ENCODE assay signal across 29 cellular contexts in genomic region chr6:34525431-34526175, GRCh38. TPM values are rescaled to one million over a fixed set of nuclear protein-coding genes. Genes with fewer than 3 reads are reported as not detected.
DNase-seq lines count a peak whose midpoint lies in the region; ATAC-seq and TF ChIP-seq lines count a peak whose summit lies in the region.
"Had no signal": no experiment of that assay in that cellular context is flagged by ENCODE, and none has a peak within 500 bp of the region (broad histone marks: within the 10 kb centered on the region; RNA-seq: fewer than 3 reads in every experiment).

No MANE protein-coding gene starts in this region.

- H3K36me3 ChIP-seq in left ventricle myocardium inferior (no peaks in the 10 kb centered on the region), neural progenitor cell (no peaks in the 10 kb centered on the region)
- H3K36me3 ChIP-seq: ascending aorta, SJSA1 had no signal

- peak overlapping the region; percentile 42 for H2AFZ ChIP-seq in neural progenitor cell (replicated peaks)

- H3K4me1 ChIP-seq in left ventricle myocardium inferior (peaks cover 16% of the 10 kb centered on the region), neural progenitor cell (peaks cover 10% of the 10 kb centered on the region)

- no peaks in the 10 kb centered on the region for H4K20me1 ChIP-seq in neural progenitor cell (ENCODE audit: low read depth)

- no peaks in the 10 kb centered on the region for H3K9me3 Mint-ChIP-seq in chondrocyte (ENCODE audit: low read depth)
- H3K9me3 Mint-ChIP-seq in neural progenitor cell = no peaks in the 10 kb centered on the region
- H3K9me3 Mint-ChIP-seq in stimulated activated naive B cell treated with anti-CD40 and anti-IgM and Interleukin-4, amounts not matched to agents 10 μg/mL and 1 μg/mL and 100 μg/mL, for 72 hours = no peaks in the 10 kb centered on the region
- H3K9me3 Mint-ChIP-seq: activated CD8-positive, alpha-beta T cell treated with anti-CD3 and anti-CD28 coated beads for 36 hours; H9; natural killer cell treated with Interleukin-12 subunit alpha and Interleukin-12 subunit beta and Interleukin-15 and Interleukin-18, amount 100 ng/mL, for 72 hours; stimulated activated memory B cell treated with anti-CD40 and anti-IgM and Interleukin-4, amounts not matched to agents 10 μg/mL and 1 μg/mL and 100 μg/mL, for 72 hours; T-helper 1 cell treated with Interleukin-12 subunit alpha and Interleukin-12 subunit beta and Interleukin-4 antibody, amounts not matched to agents 30 μg/mL and 1 μg/mL, for 36 hours had no signal

- H3K27me3 Mint-ChIP-seq in chondrocyte (ENCODE audit: low read depth) (no peaks in the 10 kb centered on the region), neural progenitor cell (ENCODE audit: insufficient read depth, low read depth) (peaks cover 6% of the 10 kb centered on the region)
- no peaks in the 10 kb centered on the region for H3K27me3 Mint-ChIP-seq in stimulated activated naive B cell treated with anti-CD40 and anti-IgM and Interleukin-4, amounts not matched to agents 10 μg/mL and 1 μg/mL and 100 μg/mL, for 72 hours
- H3K27me3 Mint-ChIP-seq: activated CD8-positive, alpha-beta T cell treated with anti-CD3 and anti-CD28 coated beads for 36 hours; activated naive CD8-positive, alpha-beta T cell; natural killer cell treated with Interleukin-12 subunit alpha and Interleukin-12 subunit beta and Interleukin-15 and Interleukin-18, amount 100 ng/mL, for 72 hours; stimulated activated memory B cell treated with anti-CD40 and anti-IgM and Interleukin-4, amounts not matched to agents 10 μg/mL and 1 μg/mL and 100 μg/mL, for 72 hours had no signal

- no peak for TF ChIP-seq CTCF in left ventricle myocardium inferior (IDR thresholded peaks at IDR 0.05; ENCODE audit: borderline replicate concordance)
- TF ChIP-seq CTCF in chondrocyte (IDR thresholded peaks at IDR 0.05) = no peak
- no peak for TF ChIP-seq CTCF in neural progenitor cell (IDR thresholded peaks at IDR 0.05)

- H3K4me3 ChIP-seq in left ventricle myocardium inferior (no peak overlapping the region), neural progenitor cell (no peak overlapping the region)
- H3K4me3 ChIP-seq: SJSA1 had no signal

- H3K27ac ChIP-seq in left ventricle myocardium inferior (replicated peaks) (no peak overlapping the region), neural progenitor cell (no peak overlapping the region)
- H3K27ac ChIP-seq: parathyroid adenoma, SJSA1 had no signal

- intact Hi-C loops in left cardiac atrium (cut with DNase I) = no loop called here
- intact Hi-C loops in left ventricle myocardium inferior (cut with micrococcal nuclease) = loop anchor here (5.0 kb wide), 1 partner anchor 82 kb away; no protein-coding TSS in a partner anchor

- no peak overlapping the region for H3K4me2 ChIP-seq in neural progenitor cell

- H3K36me3 Mint-ChIP-seq in chondrocyte (ENCODE audit: low read depth) (no peaks in the 10 kb centered on the region), neural progenitor cell (no peaks in the 10 kb centered on the region)
- no peaks in the 10 kb centered on the region for H3K36me3 Mint-ChIP-seq in stimulated activated naive B cell treated with anti-CD40 and anti-IgM and Interleukin-4, amounts not matched to agents 10 μg/mL and 1 μg/mL and 100 μg/mL, for 72 hours
- H3K36me3 Mint-ChIP-seq: activated naive CD8-positive, alpha-beta T cell; natural killer cell treated with Interleukin-12 subunit alpha and Interleukin-12 subunit beta and Interleukin-15 and Interleukin-18, amount 100 ng/mL, for 72 hours; stimulated activated memory B cell treated with anti-CD40 and anti-IgM and Interleukin-4, amounts not matched to agents 10 μg/mL and 1 μg/mL and 100 μg/mL, for 72 hours had no signal

- no peak overlapping the region for H3K9ac ChIP-seq in neural progenitor cell
- H3K9ac ChIP-seq: parathyroid adenoma had no signal

- H3K4me1 Mint-ChIP-seq in chondrocyte (ENCODE audit: low read depth) (peaks cover 8% of the 10 kb centered on the region), neural progenitor cell (peaks cover 8% of the 10 kb centered on the region)
- peaks cover 13 to 15% of the 10 kb centered on the region in 2 donors for H3K4me1 Mint-ChIP-seq in stimulated activated naive B cell treated with anti-CD40 and anti-IgM and Interleukin-4, amounts not matched to agents 10 μg/mL and 1 μg/mL and 100 μg/mL, for 72 hours
- H3K4me1 Mint-ChIP-seq: stimulated activated memory B cell treated with anti-CD40 and anti-IgM and Interleukin-4, amounts not matched to agents 10 μg/mL and 1 μg/mL and 100 μg/mL, for 72 hours had no signal

- no peaks in the 10 kb centered on the region for H3K27me3 ChIP-seq in left ventricle myocardium inferior (ENCODE audit: low read depth)
- H3K27me3 ChIP-seq in neural progenitor cell = no peaks in the 10 kb centered on the region
- H3K27me3 ChIP-seq: ascending aorta, SJSA1 had no signal

- no peak overlapping the region for H3K27ac Mint-ChIP-seq in chondrocyte (ENCODE audit: unreplicated experiment)
- no peak overlapping the region for H3K27ac Mint-ChIP-seq in neural progenitor cell
- H3K27ac Mint-ChIP-seq in stimulated activated naive B cell treated with anti-CD40 and anti-IgM and Interleukin-4, amounts not matched to agents 10 μg/mL and 1 μg/mL and 100 μg/mL, for 72 hours = no peak overlapping the region
- H3K27ac Mint-ChIP-seq: activated CD8-positive, alpha-beta T cell treated with anti-CD3 and anti-CD28 coated beads for 36 hours; activated naive CD8-positive, alpha-beta T cell; H9; natural killer cell treated with Interleukin-12 subunit alpha and Interleukin-12 subunit beta and Interleukin-15 and Interleukin-18, amount 100 ng/mL, for 72 hours; stimulated activated memory B cell treated with anti-CD40 and anti-IgM and Interleukin-4, amounts not matched to agents 10 μg/mL and 1 μg/mL and 100 μg/mL, for 72 hours; T-helper 1 cell treated with Interleukin-12 subunit alpha and Interleukin-12 subunit beta and Interleukin-4 antibody, amounts not matched to agents 30 μg/mL and 1 μg/mL, for 36 hours had no signal

- DNase-seq in left cardiac atrium = peak; percentile 13
- no peak for DNase-seq in left ventricle myocardium inferior
- peak; percentile 73 for DNase-seq in chondrocyte (ENCODE audit: low spot score)
- no peak for DNase-seq in neural progenitor cell (ENCODE audit: low spot score)
- DNase-seq in dedifferentiated amniotic fluid mesenchymal stem cell (ENCODE audit: extremely low spot score) = no peak
- no peak for DNase-seq in stimulated activated naive B cell treated with anti-CD40 and anti-IgM and Interleukin-4, amounts not matched to agents 10 μg/mL and 1 μg/mL and 100 μg/mL, for 72 hours
- no peak for DNase-seq in stimulated activated naive CD8-positive, alpha-beta T cell treated with anti-CD3 and anti-CD28 coated beads, Interleukin-15, Interleukin-2, amounts not matched to agents 100 U/mL and 50 U/mL, for 24 hours
- DNase-seq: activated CD8-positive, alpha-beta T cell treated with anti-CD3 and anti-CD28 coated beads for 36 hours; activated effector memory CD4-positive, alpha-beta T cell treated with Interleukin-2 at 50 U/mL for 16 hours; AML-193; central memory CD4-positive, alpha-beta T cell; H9; NCI-H1105; NCI-H2081; NCI-H345; NCI-H748 treated with DMSO at 0.1 percent for 48 hours; stimulated activated CD4-positive, alpha-beta T cell treated with anti-CD3 and anti-CD28 coated beads, Interleukin-4, amount 100 ng/mL, for 24 hours had no signal

- H3K9me3 ChIP-seq in left ventricle myocardium inferior (replicated peaks) (no peaks in the 10 kb centered on the region), neural progenitor cell (ENCODE audit: low read depth) (no peaks in the 10 kb centered on the region)
- H3K9me3 ChIP-seq: ascending aorta, SJSA1 had no signal

- H3K79me2 ChIP-seq in neural progenitor cell (ENCODE audit: low read depth) = no peaks in the 10 kb centered on the region
- H3K79me2 ChIP-seq: parathyroid adenoma had no signal

- no peak for ATAC-seq in left cardiac atrium
- no peak for ATAC-seq in stimulated activated naive B cell treated with anti-CD40 and anti-IgM and Interleukin-4, amounts not matched to agents 10 μg/mL and 1 μg/mL and 100 μg/mL, for 72 hours (replicated peaks)
- no peak for ATAC-seq in GM21447 (IDR thresholded peaks at IDR 0.05; ENCODE audit: unreplicated experiment)
- no peak for ATAC-seq in stimulated activated naive CD8-positive, alpha-beta T cell treated with anti-CD3 and anti-CD28 coated beads, Interleukin-15, Interleukin-2, amounts not matched to agents 100 U/mL and 50 U/mL, for 24 hours
- ATAC-seq: activated CD8-positive, alpha-beta T cell treated with anti-CD3 and anti-CD28 coated beads for 36 hours; natural killer cell treated with Interleukin-12 subunit alpha and Interleukin-12 subunit beta and Interleukin-15 and Interleukin-18, amount 100 ng/mL, for 72 hours; stimulated activated memory B cell treated with anti-CD40 and anti-IgM and Interleukin-4, amounts not matched to agents 10 μg/mL and 1 μg/mL and 100 μg/mL, for 72 hours had no signal

- H3F3A ChIP-seq in neural progenitor cell (ENCODE audit: low read depth) = peaks cover 3% of the 10 kb centered on the region

- H3K4me3 Mint-ChIP-seq in chondrocyte (ENCODE audit: unreplicated experiment) = no peak overlapping the region
- H3K4me3 Mint-ChIP-seq in neural progenitor cell = peak overlapping the region; percentile 49
- H3K4me3 Mint-ChIP-seq in stimulated activated naive B cell treated with anti-CD40 and anti-IgM and Interleukin-4, amounts not matched to agents 10 μg/mL and 1 μg/mL and 100 μg/mL, for 72 hours = peak overlapping the region in 1 of 2 donors; percentile 29
- H3K4me3 Mint-ChIP-seq: activated CD8-positive, alpha-beta T cell treated with anti-CD3 and anti-CD28 coated beads for 36 hours; activated naive CD8-positive, alpha-beta T cell; H9; natural killer cell treated with Interleukin-12 subunit alpha and Interleukin-12 subunit beta and Interleukin-15 and Interleukin-18, amount 100 ng/mL, for 72 hours; stimulated activated memory B cell treated with anti-CD40 and anti-IgM and Interleukin-4, amounts not matched to agents 10 μg/mL and 1 μg/mL and 100 μg/mL, for 72 hours; T-helper 1 cell treated with Interleukin-12 subunit alpha and Interleukin-12 subunit beta and Interleukin-4 antibody, amounts not matched to agents 30 μg/mL and 1 μg/mL, for 36 hours had no signal

RNA-seq across cellular contexts. Expression of gene SPDEF, which starts 30.5 kb away (rescaled TPM):
- total RNA-seq in left cardiac atrium (under 1 TPM in 1 of 2 donors, not detected in 1; 0.16 TPM), left ventricle myocardium inferior (0.11 TPM), chondrocyte (0.10 TPM in 1 of 3 replicates, not detected in the others), neural progenitor cell (ENCODE audit: low replicate concordance) (0.50 TPM in 1 of 2 replicates, not detected in the other)
- total RNA-seq: activated CD8-positive, alpha-beta T cell treated with anti-CD3 and anti-CD28 coated beads for 36 hours; ascending aorta; endothelial cell of umbilical vein; glomerular endothelial cell; M059J; natural killer cell treated with Interleukin-12 subunit alpha and Interleukin-12 subunit beta and Interleukin-15 and Interleukin-18, amount 100 ng/mL, for 72 hours; SJSA1; temporal lobe had no signal

RNA-seq across cellular contexts. Expression of gene PACSIN1, which starts 59.7 kb away (rescaled TPM):
- 1 to 10 TPM; 3.4 to 8.4 TPM for total RNA-seq in left cardiac atrium
- 15.2 TPM for total RNA-seq in left ventricle myocardium inferior
- total RNA-seq in chondrocyte = 0.15 to 0.21 TPM in 2 of 3 replicates, not detected in the other
- 0.41 and 1.8 TPM in 2 replicates for total RNA-seq in neural progenitor cell (ENCODE audit: low replicate concordance)
- total RNA-seq: ascending aorta, endothelial cell of umbilical vein, glomerular endothelial cell, SJSA1 had no signal

Comparison
In these comparisons a context has a peak if more than half of its experiments do, and no peak if none do; other contexts are left out.
1. DNase-seq: peak in left cardiac atrium (single experiment) and chondrocyte (single experiment); none in left ventricle myocardium inferior (single experiment), neural progenitor cell (single experiment), dedifferentiated amniotic fluid mesenchymal stem cell (single experiment), stimulated activated naive B cell treated with anti-CD40 and anti-IgM and Interleukin-4, amounts not matched to agents 10 μg/mL and 1 μg/mL and 100 μg/mL, for 72 hours (single experiment) and stimulated activated naive CD8-positive, alpha-beta T cell treated with anti-CD3 and anti-CD28 coated beads, Interleukin-15, Interleukin-2, amounts not matched to agents 100 U/mL and 50 U/mL, for 24 hours (single experiment).